ENCODE assay signal across 1 cellular context in genomic region chr22:46881373-46882118, GRCh38.
TF ChIP-seq lines count a peak whose summit lies in the region.

No MANE protein-coding gene starts in this region.

TF ChIP-seq in WTC11, 78 proteins besides CTCF, POLR2A, EP300 and RAD21 (continued from another document):
- TF ChIP-seq PRDM15 (CRISPR knock-in tag; IDR thresholded peaks at IDR 0.05) (no peak), AFF4 (CRISPR knock-in tag; IDR thresholded peaks at IDR 0.05; ENCODE audit: borderline replicate concordance) (no peak), ZNF416 (CRISPR knock-in tag; IDR thresholded peaks at IDR 0.05) (no peak), HMGA2 (CRISPR knock-in tag; IDR thresholded peaks at IDR 0.05) (no peak), CREM (CRISPR knock-in tag; IDR thresholded peaks at IDR 0.05) (no peak), SOX15 (CRISPR knock-in tag; IDR thresholded peaks at IDR 0.05) (no peak), E2F4 (CRISPR knock-in tag; IDR thresholded peaks at IDR 0.05; ENCODE audit: borderline replicate concordance, low read depth) (no peak), E2F1 (CRISPR knock-in tag; IDR thresholded peaks at IDR 0.05) (no peak), KAT7 (CRISPR knock-in tag; IDR thresholded peaks at IDR 0.05; ENCODE audit: borderline replicate concordance) (no peak)
